Comparison of ENCODE assay signal across 7 cellular contexts in genomic region chr17:71664867-71665266, GRCh38.
"Had no signal": no experiment of that assay in that cellular context is flagged by ENCODE, and none has a peak within 500 bp of the region (broad histone marks: within the 10 kb centered on the region; RNA-seq: fewer than 3 reads in every experiment).

No MANE protein-coding gene starts in this region.

- DNase-seq: H7, HFFc6, KG1 had no signal

- H3K4me1 ChIP-seq: HAP-1 had no signal

- H3K36me3 ChIP-seq: HAP-1 had no signal

- H2AFZ ChIP-seq: GM23338 had no signal

- H3K9me3 ChIP-seq: HAP-1 had no signal

- ATAC-seq: GM23338, HCT116 had no signal

- H3K4me2 ChIP-seq: GM23338 had no signal

- H3K4me3 ChIP-seq: GM23338, HAP-1 had no signal

- H3K27ac ChIP-seq: HL-60 had no signal
